In the genomic region with DNA sequence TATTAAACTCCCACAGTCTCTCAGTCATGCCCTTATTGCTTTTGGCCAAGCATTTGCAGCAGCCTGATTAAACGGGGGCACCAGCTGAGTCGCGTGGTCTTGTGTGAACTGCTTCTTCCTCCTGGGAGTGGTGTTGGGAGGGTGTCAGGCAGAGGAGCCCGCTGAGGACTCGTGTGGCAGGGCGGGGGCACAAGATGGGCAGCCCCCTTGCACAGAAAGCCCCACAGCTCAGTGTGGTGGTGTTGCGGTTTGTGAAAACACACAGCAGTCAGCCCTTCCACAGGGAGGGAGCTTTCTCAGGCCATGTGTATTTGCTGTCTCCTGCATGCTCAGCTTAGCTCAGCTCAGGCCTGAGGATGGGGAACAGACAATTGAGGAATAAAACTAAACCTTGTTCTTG, we compare ENCODE assay signal across 1 cellular context.
TF ChIP-seq lines count a peak whose summit lies in the region.

No MANE protein-coding gene starts in this region.

TF ChIP-seq in GM23338, 12 proteins besides CTCF, POLR2A, EP300 and RAD21:
- TF ChIP-seq, protein P1, sequence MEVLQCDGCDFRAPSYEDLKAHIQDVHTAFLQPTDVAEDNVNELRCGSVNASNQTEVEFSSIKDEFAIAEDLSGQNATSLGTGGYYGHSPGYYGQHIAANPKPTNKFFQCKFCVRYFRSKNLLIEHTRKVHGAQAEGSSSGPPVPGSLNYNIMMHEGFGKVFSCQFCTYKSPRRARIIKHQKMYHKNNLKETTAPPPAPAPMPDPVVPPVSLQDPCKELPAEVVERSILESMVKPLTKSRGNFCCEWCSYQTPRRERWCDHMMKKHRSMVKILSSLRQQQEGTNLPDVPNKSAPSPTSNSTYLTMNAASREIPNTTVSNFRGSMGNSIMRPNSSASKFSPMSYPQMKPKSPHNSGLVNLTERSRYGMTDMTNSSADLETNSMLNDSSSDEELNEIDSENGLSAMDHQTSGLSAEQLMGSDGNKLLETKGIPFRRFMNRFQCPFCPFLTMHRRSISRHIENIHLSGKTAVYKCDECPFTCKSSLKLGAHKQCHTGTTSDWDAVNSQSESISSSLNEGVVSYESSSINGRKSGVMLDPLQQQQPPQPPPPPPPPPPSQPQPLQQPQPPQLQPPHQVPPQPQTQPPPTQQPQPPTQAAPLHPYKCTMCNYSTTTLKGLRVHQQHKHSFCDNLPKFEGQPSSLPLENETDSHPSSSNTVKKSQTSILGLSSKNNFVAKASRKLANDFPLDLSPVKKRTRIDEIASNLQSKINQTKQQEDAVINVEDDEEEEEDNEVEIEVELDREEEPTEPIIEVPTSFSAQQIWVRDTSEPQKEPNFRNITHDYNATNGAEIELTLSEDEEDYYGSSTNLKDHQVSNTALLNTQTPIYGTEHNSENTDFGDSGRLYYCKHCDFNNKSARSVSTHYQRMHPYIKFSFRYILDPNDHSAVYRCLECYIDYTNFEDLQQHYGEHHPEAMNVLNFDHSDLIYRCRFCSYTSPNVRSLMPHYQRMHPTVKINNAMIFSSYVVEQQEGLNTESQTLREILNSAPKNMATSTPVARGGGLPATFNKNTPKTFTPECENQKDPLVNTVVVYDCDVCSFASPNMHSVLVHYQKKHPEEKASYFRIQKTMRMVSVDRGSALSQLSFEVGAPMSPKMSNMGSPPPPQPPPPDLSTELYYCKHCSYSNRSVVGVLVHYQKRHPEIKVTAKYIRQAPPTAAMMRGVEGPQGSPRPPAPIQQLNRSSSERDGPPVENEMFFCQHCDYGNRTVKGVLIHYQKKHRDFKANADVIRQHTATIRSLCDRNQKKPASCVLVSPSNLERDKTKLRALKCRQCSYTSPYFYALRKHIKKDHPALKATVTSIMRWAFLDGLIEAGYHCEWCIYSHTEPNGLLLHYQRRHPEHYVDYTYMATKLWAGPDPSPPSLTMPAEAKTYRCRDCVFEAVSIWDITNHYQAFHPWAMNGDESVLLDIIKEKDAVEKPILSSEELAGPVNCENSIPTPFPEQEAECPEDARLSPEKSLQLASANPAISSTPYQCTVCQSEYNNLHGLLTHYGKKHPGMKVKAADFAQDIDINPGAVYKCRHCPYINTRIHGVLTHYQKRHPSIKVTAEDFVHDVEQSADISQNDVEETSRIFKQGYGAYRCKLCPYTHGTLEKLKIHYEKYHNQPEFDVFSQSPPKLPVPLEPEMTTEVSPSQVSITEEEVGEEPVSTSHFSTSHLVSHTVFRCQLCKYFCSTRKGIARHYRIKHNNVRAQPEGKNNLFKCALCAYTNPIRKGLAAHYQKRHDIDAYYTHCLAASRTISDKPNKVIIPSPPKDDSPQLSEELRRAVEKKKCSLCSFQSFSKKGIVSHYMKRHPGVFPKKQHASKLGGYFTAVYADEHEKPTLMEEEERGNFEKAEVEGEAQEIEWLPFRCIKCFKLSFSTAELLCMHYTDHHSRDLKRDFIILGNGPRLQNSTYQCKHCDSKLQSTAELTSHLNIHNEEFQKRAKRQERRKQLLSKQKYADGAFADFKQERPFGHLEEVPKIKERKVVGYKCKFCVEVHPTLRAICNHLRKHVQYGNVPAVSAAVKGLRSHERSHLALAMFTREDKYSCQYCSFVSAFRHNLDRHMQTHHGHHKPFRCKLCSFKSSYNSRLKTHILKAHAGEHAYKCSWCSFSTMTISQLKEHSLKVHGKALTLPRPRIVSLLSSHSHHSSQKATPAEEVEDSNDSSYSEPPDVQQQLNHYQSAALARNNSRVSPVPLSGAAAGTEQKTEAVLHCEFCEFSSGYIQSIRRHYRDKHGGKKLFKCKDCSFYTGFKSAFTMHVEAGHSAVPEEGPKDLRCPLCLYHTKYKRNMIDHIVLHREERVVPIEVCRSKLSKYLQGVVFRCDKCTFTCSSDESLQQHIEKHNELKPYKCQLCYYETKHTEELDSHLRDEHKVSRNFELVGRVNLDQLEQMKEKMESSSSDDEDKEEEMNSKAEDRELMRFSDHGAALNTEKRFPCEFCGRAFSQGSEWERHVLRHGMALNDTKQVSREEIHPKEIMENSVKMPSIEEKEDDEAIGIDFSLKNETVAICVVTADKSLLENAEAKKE (CRISPR knock-in tag; IDR thresholded peaks at IDR 0.05): no peak
- no peak for TF ChIP-seq STAT1 (IDR thresholded peaks at IDR 0.05; ENCODE audit: unreplicated experiment)
- TF ChIP-seq ZNF114 (CRISPR knock-in tag; IDR thresholded peaks at IDR 0.05): no peak
- TF ChIP-seq ETS1 (IDR thresholded peaks at IDR 0.05): no peak
- no peak for TF ChIP-seq CREB1 (CRISPR knock-in tag; IDR thresholded peaks at IDR 0.05; ENCODE audit: low read depth)
- TF ChIP-seq EZH2 (IDR thresholded peaks at IDR 0.05; ENCODE audit: low read depth, unreplicated experiment): no peak
- no peak for TF ChIP-seq EZH2phosphoT487 (IDR thresholded peaks at IDR 0.05; ENCODE audit: unreplicated experiment)
- no peak for TF ChIP-seq JUNB (IDR thresholded peaks at IDR 0.05; ENCODE audit: unreplicated experiment)
- no peak for TF ChIP-seq ZNF331 (CRISPR knock-in tag; IDR thresholded peaks at IDR 0.05; ENCODE audit: low read depth)
- TF ChIP-seq POLR2AphosphoS5 (IDR thresholded peaks at IDR 0.05; ENCODE audit: low read depth): no peak
- no peak for TF ChIP-seq NANOG (IDR thresholded peaks at IDR 0.05; ENCODE audit: borderline replicate concordance)
- TF ChIP-seq REST (IDR thresholded peaks at IDR 0.05; ENCODE audit: unreplicated experiment): no peak
